Comparison of ENCODE assay signal across 20 cellular contexts in the genomic region with DNA sequence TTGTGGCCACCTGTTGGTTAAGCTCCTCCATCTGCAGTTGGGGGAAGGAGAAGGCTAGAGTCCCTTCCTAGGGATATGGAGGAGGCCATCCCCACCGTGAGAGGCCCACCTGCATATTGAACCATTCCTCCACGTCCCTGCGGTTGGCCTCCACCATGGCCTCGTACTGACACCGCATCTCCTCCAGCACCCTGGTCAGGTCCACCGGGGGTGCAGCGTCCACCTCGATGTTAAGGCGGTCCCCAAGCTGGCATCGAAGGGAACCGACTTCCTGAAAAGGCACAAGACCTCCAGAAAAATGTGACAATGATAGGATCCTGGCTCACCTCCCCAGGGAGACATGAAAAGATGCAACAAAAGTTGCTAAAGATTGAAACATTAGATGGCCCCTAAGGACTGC. TPM values are rescaled to one million over a fixed set of nuclear protein-coding genes. Genes with fewer than 3 reads are reported as not detected.
DNase-seq lines count a peak whose midpoint lies in the region; ATAC-seq, FAIRE-seq and TF ChIP-seq lines count a peak whose summit lies in the region.
"Had no signal": no experiment of that assay in that cellular context is flagged by ENCODE, and none has a peak within 500 bp of the region (broad histone marks: within the 10 kb centered on the region; RNA-seq: fewer than 3 reads in every experiment).

No MANE protein-coding gene starts in this region.

- peak overlapping the region; percentile 25 for H3K27ac Mint-ChIP-seq in neural progenitor cell
- H3K27ac Mint-ChIP-seq: GM23338, H9, T-cell had no signal

- peaks cover 13% of the 10 kb centered on the region for H3K4me1 ChIP-seq in A549
- peaks cover 15 to 26% of the 10 kb centered on the region in 2 experiments for H3K4me1 ChIP-seq in HCT116 (ENCODE audit: control insufficient read depth in 1 of 2, insufficient read depth in 2 of 2, low read length in 2 of 2)
- H3K4me1 ChIP-seq in PC-9 (replicated peaks; ENCODE audit: insufficient read depth) = peaks cover 20% of the 10 kb centered on the region
- no peaks in the 10 kb centered on the region for H3K4me1 ChIP-seq in neural progenitor cell
- no peaks in the 10 kb centered on the region for H3K4me1 ChIP-seq in mesendoderm (ENCODE audit: control insufficient read depth, low read depth, low read length)
- H3K4me1 ChIP-seq: Peyer's patch, SJCRH30 had no signal

- ATAC-seq in A549 (no peak), HCT116 (no peak)
- ATAC-seq: GM23338, T-cell had no signal

- no peaks in the 10 kb centered on the region for H3K79me1 ChIP-seq in mesendoderm (ENCODE audit: low read length)

- no peaks in the 10 kb centered on the region for H3K79me2 ChIP-seq in HCT116 (ENCODE audit: insufficient read depth, low read length)
- H3K79me2 ChIP-seq in PC-9 (ENCODE audit: low read depth) = no peaks in the 10 kb centered on the region
- H3K79me2 ChIP-seq in neural progenitor cell (ENCODE audit: low read depth) = no peaks in the 10 kb centered on the region
- H3K79me2 ChIP-seq in mesendoderm (ENCODE audit: control insufficient read depth, insufficient read depth, low read length) = no peaks in the 10 kb centered on the region

- no peak for FAIRE-seq in A549 (lab: Jason Lieb, UNC)
- FAIRE-seq: G401.6 had no signal

- no peak overlapping the region for H3K4me3 ChIP-seq in A549
- no peak overlapping the region for H3K4me3 ChIP-seq in HCT116 (replicated peaks in 1 of 2; ENCODE audit: low read depth in 1 of 2, low read length in 2 of 2)
- no peak overlapping the region for H3K4me3 ChIP-seq in PC-9
- no peak overlapping the region for H3K4me3 ChIP-seq in neural progenitor cell
- H3K4me3 ChIP-seq in mesendoderm (ENCODE audit: low read length) = no peak overlapping the region
- H3K4me3 ChIP-seq: GM23338, Peyer's patch, SJCRH30 had no signal

- H3K9ac ChIP-seq in HCT116 (ENCODE audit: low read length) (peak overlapping the region; percentile 43), neural progenitor cell (no peak overlapping the region), mesendoderm (ENCODE audit: low read length) (no peak overlapping the region)

- CTCF ChIA-PET in A549 (lab: Yijun Ruan, JAX) (interaction anchor here (0.7 to 3.7 kb wide), 7 partner anchors 12 to 203 kb away, joined by 3 to 13 read pairs (median 5); partner anchors contain the start of gene KRT38), HCT116 (lab: Charles Lee) (no interaction called here), PC-9 (lab: Charles Lee) (interaction anchor here (0.6 to 0.7 kb wide), 2 partner anchors 62 to 133 kb away, joined by 3 to 14 read pairs; no protein-coding TSS in a partner anchor)

- no peak overlapping the region for H4K8ac ChIP-seq in mesendoderm (ENCODE audit: low read depth, low read length)

- no peak for TF ChIP-seq POLR2A in A549 (IDR thresholded peaks at IDR 0.05; ENCODE audit: low read length)
- TF ChIP-seq POLR2A in HCT116 (IDR thresholded peaks at IDR 0.05; ENCODE audit: borderline replicate concordance, extremely low read depth, insufficient read depth, insufficient read length) = no peak

- POLR2A ChIA-PET in A549 (lab: Yijun Ruan, JAX) (no interaction called here), HCT116 (lab: Charles Lee) (no interaction called here), PC-9 (lab: Charles Lee; ENCODE audit: unreplicated experiment) (interaction anchor here (0.5 to 0.6 kb wide), 3 partner anchors 11 to 838 kb away, joined by 3 to 6 read pairs (median 4); no protein-coding TSS in a partner anchor)

- 93% methylated on average over 11 of the region's 11 CpGs for WGBS in A549 (ENCODE audit: missing lambda C conversion rate)
- WGBS in mesendoderm (ENCODE audit: extremely low coverage, insufficient coverage, low lambda C conversion rate) = no CpG with 5 or more reads among the region's 11 CpGs

- H3K9me3 Mint-ChIP-seq in neural progenitor cell = no peaks in the 10 kb centered on the region

- TF ChIP-seq EP300 in A549 (IDR thresholded peaks at IDR 0.05) = no peak

- H3K56ac ChIP-seq in mesendoderm (ENCODE audit: low read length) = no peak overlapping the region

- H3K36me3 Mint-ChIP-seq in neural progenitor cell = no peaks in the 10 kb centered on the region
- H3K36me3 Mint-ChIP-seq: CD4-positive, alpha-beta memory T cell; T-cell had no signal

- H3K27me3 ChIP-seq in HCT116 (ENCODE audit: insufficient read depth, low read length) (no peaks in the 10 kb centered on the region), PC-9 (ENCODE audit: insufficient read depth, low read depth) (no peaks in the 10 kb centered on the region), neural progenitor cell (no peaks in the 10 kb centered on the region), mesendoderm (ENCODE audit: insufficient read depth, low read length, poor library complexity) (no peaks in the 10 kb centered on the region)
- H3K27me3 ChIP-seq: Peyer's patch, SJCRH30 had no signal

- H2AFZ ChIP-seq in HCT116 (ENCODE audit: low read depth, low read length, poor library complexity, severe bottlenecking) = no peak overlapping the region
- no peak overlapping the region for H2AFZ ChIP-seq in PC-9
- H2AFZ ChIP-seq in neural progenitor cell (replicated peaks) = no peak overlapping the region
- H2AFZ ChIP-seq: GM23338 had no signal

- H3K27me3 Mint-ChIP-seq in neural progenitor cell (ENCODE audit: insufficient read depth, low read depth) = no peaks in the 10 kb centered on the region
- H3K27me3 Mint-ChIP-seq: CD4-positive, alpha-beta memory T cell had no signal

- no peak for TF ChIP-seq RAD21 in A549 (conservative IDR thresholded peaks at IDR 0.05 in 1 of 2, IDR thresholded peaks at IDR 0.05 in 1 of 2)
- no peak for TF ChIP-seq RAD21 in HCT116 (IDR thresholded peaks at IDR 0.05; ENCODE audit: low read depth)

- H2BK5ac ChIP-seq in mesendoderm (ENCODE audit: low read length) = no peak overlapping the region

- no peak overlapping the region for H4K5ac ChIP-seq in mesendoderm (ENCODE audit: low read length)

- TF ChIP-seq CTCF in A549 (IDR thresholded peaks at IDR 0.05) = no peak
- TF ChIP-seq CTCF in HCT116 (IDR thresholded peaks at IDR 0.05 in 2 of 3, conservative IDR thresholded peaks at IDR 0.05 in 1 of 3; ENCODE audit: borderline replicate concordance in 1 of 3, insufficient read depth in 1 of 3, low read depth in 2 of 3, low read length in 2 of 3) = no peak
- no peak for TF ChIP-seq CTCF in PC-9 (conservative IDR thresholded peaks at IDR 0.05)
- TF ChIP-seq CTCF in neural progenitor cell (IDR thresholded peaks at IDR 0.05) = no peak

- H3K9me2 ChIP-seq in HCT116 (ENCODE audit: insufficient read depth) (no peaks in the 10 kb centered on the region), PC-9 (ENCODE audit: insufficient read depth) (no peaks in the 10 kb centered on the region)

- H3K27ac ChIP-seq in A549 (no peak overlapping the region), HCT116 (ENCODE audit: low read depth, low read length) (peak overlapping the region; percentile 55; the same call in 1 of the 2 replicates), PC-9 (peak overlapping the region; percentile 50), neural progenitor cell (no peak overlapping the region), mesendoderm (ENCODE audit: low read depth, low read length) (no peak overlapping the region)
- H3K27ac ChIP-seq: Peyer's patch, SJCRH30 had no signal

- H2BK15ac ChIP-seq in mesendoderm (replicated peaks; ENCODE audit: low read depth) = no peak overlapping the region

- H3K36me3 ChIP-seq in HCT116 (ENCODE audit: control insufficient read depth in 1 of 2, insufficient read depth in 2 of 2, low read length in 2 of 2) (no peaks in the 10 kb centered on the region), PC-9 (ENCODE audit: low read depth) (no peaks in the 10 kb centered on the region), neural progenitor cell (no peaks in the 10 kb centered on the region), mesendoderm (ENCODE audit: control insufficient read depth, insufficient read depth, low read length) (no peaks in the 10 kb centered on the region)
- H3K36me3 ChIP-seq: Peyer's patch, SJCRH30 had no signal

- no peak overlapping the region for H2AK5ac ChIP-seq in mesendoderm (ENCODE audit: low read length)

- H3K9me3 ChIP-seq in A549 = peaks cover 19% of the 10 kb centered on the region; the same call in 2 of the 3 replicates
- H3K9me3 ChIP-seq in HCT116 (ENCODE audit: control insufficient read depth in 1 of 2, insufficient read depth in 1 of 2, low read depth in 1 of 2, low read length in 2 of 2) = peaks cover 3 to 7% of the 10 kb centered on the region in 2 experiments; a peak in 1 of 4 replicates
- H3K9me3 ChIP-seq in PC-9 (ENCODE audit: insufficient read depth, low read depth) = no peaks in the 10 kb centered on the region
- no peaks in the 10 kb centered on the region for H3K9me3 ChIP-seq in neural progenitor cell (ENCODE audit: low read depth)
- H3K9me3 ChIP-seq: Peyer's patch, SJCRH30 had no signal

- H3K4me1 Mint-ChIP-seq in neural progenitor cell = no peaks in the 10 kb centered on the region
- H3K4me1 Mint-ChIP-seq: CD4-positive, alpha-beta memory T cell; GM23338; H9; T-cell had no signal

- RAD21 ChIA-PET in HCT116 (lab: Charles Lee; ENCODE audit: low non-redundant PET in 1 of 2, low total read pairs in 2 of 2, uncharacterized antibody in 2 of 2, unreplicated experiment in 2 of 2) = no interaction called here

- H3K23ac ChIP-seq in mesendoderm (ENCODE audit: low read length) = no peak overlapping the region

- intact Hi-C loops in HCT116 (cut with micrococcal nuclease) (no loop called here), PC-9 (cut with micrococcal nuclease; ENCODE audit: unreplicated experiment) (no loop called here)

- H3F3A ChIP-seq in PC-9 (ENCODE audit: insufficient read depth, low read depth) (peaks cover 10% of the 10 kb centered on the region; the same call in 1 of the 2 replicates), neural progenitor cell (ENCODE audit: low read depth) (no peaks in the 10 kb centered on the region)

- H3K4me2 ChIP-seq in A549 = peak overlapping the region; percentile 27; the same call in 2 of the 3 replicates
- H3K4me2 ChIP-seq in HCT116 (ENCODE audit: low read length) = peak overlapping the region; percentile 70
- H3K4me2 ChIP-seq in PC-9 = peak overlapping the region; percentile 39; the same call in 1 of the 2 replicates
- no peak overlapping the region for H3K4me2 ChIP-seq in neural progenitor cell
- no peak overlapping the region for H3K4me2 ChIP-seq in mesendoderm (ENCODE audit: low read length)
- H3K4me2 ChIP-seq: GM23338 had no signal

- no peak overlapping the region for H3K4me3 Mint-ChIP-seq in neural progenitor cell
- H3K4me3 Mint-ChIP-seq: CD4-positive, alpha-beta memory T cell; GM23338; H9; T-cell had no signal

- no peak overlapping the region for H3K4ac ChIP-seq in mesendoderm (ENCODE audit: low read depth, low read length)

- H4K20me1 ChIP-seq in HCT116 (ENCODE audit: insufficient read depth) (no peaks in the 10 kb centered on the region), PC-9 (ENCODE audit: insufficient read depth) (no peaks in the 10 kb centered on the region), neural progenitor cell (ENCODE audit: low read depth) (no peaks in the 10 kb centered on the region)

- H3K18ac ChIP-seq in mesendoderm (ENCODE audit: low read length) = no peak overlapping the region

- no peak for DNase-seq in A549 (ENCODE audit: low read depth in 1 of 2, low spot score in 1 of 2)
- no peak for DNase-seq in HCT116 (ENCODE audit: low read depth, low spot score)
- DNase-seq in PC-9 = no peak
- DNase-seq in neural progenitor cell (ENCODE audit: low spot score) = no peak
- DNase-seq in cerebellar cortex (ENCODE audit: low spot score) = no peak
- no peak for DNase-seq in mesendoderm
- no peak for DNase-seq in NAMALWA (ENCODE audit: low spot score)
- DNase-seq: C1 segment of cervical spinal cord; CD4-positive, alpha-beta memory T cell; H9; Karpas-422; NCI-H146; NCI-H1930; NCI-H526 treated with DMSO at 0.1 percent for 48 hours; Peyer's patch; SJCRH30; T-cell had no signal

- BruUV-seq in HCT116 (replicated peaks; lab: Mats Ljungman, UMichigan) = no TSS peak
- no TSS peak for BruUV-seq in PC-9 (replicated peaks; lab: Mats Ljungman, UMichigan)

- H2BK120ac ChIP-seq in mesendoderm (ENCODE audit: low read depth, low read length) = no peak overlapping the region

RNA-seq across cellular contexts. Expression of gene KRT32, which starts 3.0 kb away (rescaled TPM):
- polyA plus RNA-seq in A549 (2011; rRNA removed) (not detected in 2 replicates), A549 (2017; fragmentation: RNase III; extraction: RNeasy Plus Mini Kit Qiagen cat#74134 plus additional on column Dnase treatment) (not detected in 3 replicates)
- polyA plus RNA-seq in A549 (2012; cell fraction: cytosol; rRNA removed) = not detected in 2 replicates
- not detected in 2 replicates for polyA plus RNA-seq in A549 (2012; cell fraction: nucleus; rRNA removed)
- polyA minus RNA-seq in A549 (2011; rRNA and poly(A)+ RNA removed) = not detected in 2 replicates
- total RNA-seq in HCT116 (2021; ENCODE audit: unreplicated experiment) (0.42 TPM), PC-9 (2021) (not detected in 2 replicates), neural progenitor cell (ENCODE audit: low replicate concordance) (not detected in 2 replicates)
- 2.2 and 3.9 TPM in 2 replicates for polyA plus RNA-seq in HCT116 (2012)
- polyA plus RNA-seq in mesendoderm (2013, experiment 1 of 2) = not detected
- polyA plus RNA-seq in mesendoderm (2013, experiment 2 of 2) = not detected
- total RNA-seq: CD4-positive, alpha-beta memory T cell; GM23338; H9; Peyer's patch; SJCRH30; T-cell had no signal
- polyA plus RNA-seq: CD4-positive, alpha-beta memory T cell; GM23338 had no signal

RNA-seq across cellular contexts. Expression of gene KRT35, which starts 16.8 kb away (rescaled TPM):
- polyA plus RNA-seq in A549 (2011; rRNA removed) (not detected in 2 replicates), A549 (2017; fragmentation: RNase III; extraction: RNeasy Plus Mini Kit Qiagen cat#74134 plus additional on column Dnase treatment) (not detected in 3 replicates)
- not detected in 2 replicates for polyA plus RNA-seq in A549 (2012; cell fraction: cytosol; rRNA removed)
- not detected in 2 replicates for polyA plus RNA-seq in A549 (2012; cell fraction: nucleus; rRNA removed)
- polyA minus RNA-seq in A549 (2011; rRNA and poly(A)+ RNA removed) = not detected in 2 replicates
- total RNA-seq in HCT116 (2021; ENCODE audit: unreplicated experiment) (not detected), PC-9 (2021) (not detected in 2 replicates), neural progenitor cell (ENCODE audit: low replicate concordance) (not detected in 2 replicates)
- not detected in 2 replicates for polyA plus RNA-seq in HCT116 (2012)
- polyA plus RNA-seq in mesendoderm (2013, experiment 1 of 2) = not detected
- not detected for polyA plus RNA-seq in mesendoderm (2013, experiment 2 of 2)
- total RNA-seq: A172; CD4-positive, alpha-beta memory T cell; GM23338; H9; Peyer's patch; SJCRH30; T-cell had no signal
- polyA plus RNA-seq: CD4-positive, alpha-beta memory T cell; GM23338 had no signal

RNA-seq across cellular contexts. Expression of gene KRT38, which starts 23.4 kb away (rescaled TPM):
- not detected in 2 replicates for polyA plus RNA-seq in A549 (2011; rRNA removed)
- polyA plus RNA-seq in A549 (2012; cell fraction: cytosol; rRNA removed) = not detected in 2 replicates
- polyA plus RNA-seq in A549 (2012; cell fraction: nucleus; rRNA removed) = not detected in 2 replicates
- not detected in 3 replicates for polyA plus RNA-seq in A549 (2017; fragmentation: RNase III; extraction: RNeasy Plus Mini Kit Qiagen cat#74134 plus additional on column Dnase treatment)
- polyA minus RNA-seq in A549 (2011; rRNA and poly(A)+ RNA removed) = not detected in 2 replicates
- total RNA-seq in HCT116 (2021; ENCODE audit: unreplicated experiment) = not detected
- 0.02 and 0.03 TPM in 2 replicates for polyA plus RNA-seq in HCT116 (2012)
- total RNA-seq in PC-9 (2021) = not detected in 2 replicates
- total RNA-seq in neural progenitor cell (ENCODE audit: low replicate concordance) = not detected in 2 replicates
- polyA plus RNA-seq in mesendoderm (2013, experiment 1 of 2) = not detected
- not detected for polyA plus RNA-seq in mesendoderm (2013, experiment 2 of 2)
- total RNA-seq: A172; CD4-positive, alpha-beta memory T cell; GM23338; H9; Peyer's patch; SJCRH30; T-cell had no signal
- polyA plus RNA-seq: CD4-positive, alpha-beta memory T cell; GM23338 had no signal

RNA-seq across cellular contexts. Expression of gene KRT36, which starts 25.5 kb away (rescaled TPM):
- not detected in 2 replicates for polyA plus RNA-seq in A549 (2011; rRNA removed)
- polyA plus RNA-seq in A549 (2012; cell fraction: cytosol; rRNA removed) = not detected in 2 replicates
- not detected in 2 replicates for polyA plus RNA-seq in A549 (2012; cell fraction: nucleus; rRNA removed)
- not detected in 3 replicates for polyA plus RNA-seq in A549 (2017; fragmentation: RNase III; extraction: RNeasy Plus Mini Kit Qiagen cat#74134 plus additional on column Dnase treatment)
- polyA minus RNA-seq in A549 (2011; rRNA and poly(A)+ RNA removed) = not detected in 2 replicates
- not detected for total RNA-seq in HCT116 (2021; ENCODE audit: unreplicated experiment)
- polyA plus RNA-seq in HCT116 (2012) = 0.04 and 0.08 TPM in 2 replicates
- not detected in 2 replicates for total RNA-seq in PC-9 (2021)
- not detected in 2 replicates for total RNA-seq in neural progenitor cell (ENCODE audit: low replicate concordance)
- polyA plus RNA-seq in mesendoderm (2013, experiment 1 of 2) = not detected
- polyA plus RNA-seq in mesendoderm (2013, experiment 2 of 2) = not detected
- total RNA-seq: A172; CD4-positive, alpha-beta memory T cell; GM23338; H9; Peyer's patch; SJCRH30; T-cell had no signal
- polyA plus RNA-seq: CD4-positive, alpha-beta memory T cell; GM23338 had no signal

RNA-seq across cellular contexts. Expression of gene KRT37, which starts 39.8 kb away (rescaled TPM):
- polyA plus RNA-seq in A549 (2011; rRNA removed) (not detected in 2 replicates), A549 (2017; fragmentation: RNase III; extraction: RNeasy Plus Mini Kit Qiagen cat#74134 plus additional on column Dnase treatment) (not detected in 3 replicates)
- polyA plus RNA-seq in A549 (2012; cell fraction: cytosol; rRNA removed) = not detected in 2 replicates
- not detected in 2 replicates for polyA plus RNA-seq in A549 (2012; cell fraction: nucleus; rRNA removed)
- polyA minus RNA-seq in A549 (2011; rRNA and poly(A)+ RNA removed) = not detected in 2 replicates
- total RNA-seq in HCT116 (2021; ENCODE audit: unreplicated experiment) (not detected), PC-9 (2021) (not detected in 2 replicates), neural progenitor cell (ENCODE audit: low replicate concordance) (not detected in 2 replicates)
- 0.07 and 0.20 TPM in 2 replicates for polyA plus RNA-seq in HCT116 (2012)
- not detected for polyA plus RNA-seq in mesendoderm (2013, experiment 1 of 2)
- polyA plus RNA-seq in mesendoderm (2013, experiment 2 of 2) = not detected
- total RNA-seq: A172; CD4-positive, alpha-beta memory T cell; GM23338; H9; Peyer's patch; SJCRH30; T-cell had no signal
- polyA plus RNA-seq: CD4-positive, alpha-beta memory T cell; GM23338 had no signal

Comparison
In these comparisons a context has a peak if more than half of its experiments do, and no peak if none do; other contexts are left out.
1. H3K27ac ChIP-seq: peak in HCT116 (single experiment) and PC-9 (single experiment); none in A549 (0 of 2), neural progenitor cell (single experiment) and mesendoderm (single experiment).
2. H3K4me2 ChIP-seq: peak in A549 (single experiment), HCT116 (single experiment) and PC-9 (single experiment); none in neural progenitor cell (single experiment) and mesendoderm (single experiment).